8 cellular contexts compared by ENCODE assay signal in genomic region chr19:15252398-15253018, GRCh38.
DNase-seq lines count a peak whose midpoint lies in the region; ATAC-seq and TF ChIP-seq lines count a peak whose summit lies in the region.

No MANE protein-coding gene starts in this region.

- DNase-seq in AG09319 (ENCODE audit: extremely low read depth, low read depth) (peak; percentile 22), caudate nucleus (lab: John Stamatoyannopoulos, UW) (peak in 43 of 61 donors; percentile 7 to 57 (median 30)), NCI-H1092 treated with DMSO at 0.1 percent for 48 hours (lab: John Stamatoyannopoulos, UW) (no peak)

- H3K27me3 ChIP-seq in HUES48 (ENCODE audit: control insufficient read depth, insufficient read depth, low read length), result no peaks in the 10 kb centered on the region
- H3K27me3 ChIP-seq in muscle layer of colon (ENCODE audit: control insufficient read depth in 1 of 2, insufficient read depth in 2 of 2, low read length in 2 of 2), result no peaks in the 10 kb centered on the region

- H3K27ac ChIP-seq in HUES48 (ENCODE audit: low read depth, low read length) (peak overlapping the region; percentile 73), caudate nucleus (ENCODE audit: low read depth, low read length) (peak overlapping the region; percentile 58), muscle layer of colon (ENCODE audit: low read depth, low read length) (peak overlapping the region; percentile 72)

- TF ChIP-seq CTCF in AG09319 (IDR thresholded peaks at IDR 0.05; ENCODE audit: low read depth, low read length), result peak; percentile 62

- H3K9ac ChIP-seq in HUES48 (ENCODE audit: low read depth, low read length), result no peak overlapping the region
- H3K9ac ChIP-seq in muscle layer of colon (ENCODE audit: low read length), result no peak overlapping the region

- H3K4me1 ChIP-seq in HUES48 (ENCODE audit: control insufficient read depth, insufficient read depth, low read length), result peaks cover 11% of the 10 kb centered on the region; the same call in 1 of the 2 replicates
- H3K4me1 ChIP-seq in muscle layer of colon (ENCODE audit: insufficient read depth, low read length), result peaks cover 56% of the 10 kb centered on the region

- peaks cover 90% of the 10 kb centered on the region for H3K36me3 ChIP-seq in HUES48 (ENCODE audit: control insufficient read depth, insufficient read depth, low read length)
- peaks cover 68% of the 10 kb centered on the region for H3K36me3 ChIP-seq in muscle layer of colon (ENCODE audit: insufficient read depth, low read length)

- H3K4me3 ChIP-seq in HUES48 (ENCODE audit: low read depth, low read length), result no peak overlapping the region
- H3K4me3 ChIP-seq in muscle layer of colon (ENCODE audit: low read depth in 1 of 2, low read length in 2 of 2), result no peak overlapping the region

- ATAC-seq in HG03571 (IDR thresholded peaks at IDR 0.05; ENCODE audit: unreplicated experiment) (no peak), GM21619 (IDR thresholded peaks at IDR 0.05; ENCODE audit: unreplicated experiment) (no peak), HG03139 (IDR thresholded peaks at IDR 0.05; ENCODE audit: unreplicated experiment) (no peak)

- H3K9me3 ChIP-seq in HUES48 (ENCODE audit: control insufficient read depth, insufficient read depth, low read length) (no peaks in the 10 kb centered on the region), muscle layer of colon (ENCODE audit: low read length) (no peaks in the 10 kb centered on the region)
